Comparison of ENCODE assay signal across 8 cellular contexts in genomic region chr1:113978863-113979702, GRCh38. TPM values are rescaled to one million over a fixed set of nuclear protein-coding genes. Genes with fewer than 3 reads are reported as not detected.
A peak's percentile ranks its signal among the peaks of the same experiment; 100 is the strongest.
DNase-seq lines count a peak whose midpoint lies in the region; ATAC-seq, FAIRE-seq and TF ChIP-seq lines count a peak whose summit lies in the region.

Gene OLFML3, plus strand, starts transcription at chr1:113979474. Its CDS starts 43 bp downstream, at chr1:113979517.

- H3K4me2 ChIP-seq in HCT116 (ENCODE audit: low read length) (peak within 1 kb of the TSS; percentile 51), endothelial cell of umbilical vein (ENCODE audit: insufficient read depth, low read length) (peak within 1 kb of the TSS; percentile 48), mesendoderm (ENCODE audit: low read length) (peak within 1 kb of the TSS; percentile 31)

- DNase-seq in CMK (ENCODE audit: low read depth) (peak; percentile 60), HCT116 (ENCODE audit: low read depth, low spot score) (peak; percentile 66), NCI-H226 (peak; percentile 80), endothelial cell of umbilical vein (ENCODE audit: low read depth, low spot score) (peak; percentile 86), mesendoderm (peak; percentile 97)
- peak; percentile 61 for DNase-seq in activated CD4-positive, alpha-beta T cell treated with anti-CD3 and anti-CD28 coated beads, Interleukin-2, amount 10 ng/mL, durations not matched to agents 7 days and 5 days
- DNase-seq in stimulated activated CD8-positive, alpha-beta memory T cell treated with anti-CD3 and anti-CD28 coated beads, Interleukin-15, amount 100 ng/mL, for 48 hours (ENCODE audit: low read depth in 2 of 2) = peak; percentile 12 to 15

- no peak within 1 kb of the TSS for H3K4me3 ChIP-seq in HCT116 (replicated peaks in 1 of 2; ENCODE audit: low read depth in 1 of 2, low read length in 2 of 2)
- no peak within 1 kb of the TSS for H3K4me3 ChIP-seq in endothelial cell of umbilical vein (replicated peaks in 1 of 3; ENCODE audit: insufficient read depth in 1 of 3, low read depth in 1 of 3, low read length in 3 of 3)
- H3K4me3 ChIP-seq in mesendoderm (ENCODE audit: low read length) = no peak within 1 kb of the TSS

- no peaks in the 10 kb centered on the region for H3K79me2 ChIP-seq in HCT116 (ENCODE audit: insufficient read depth, low read length)
- no peaks in the 10 kb centered on the region for H3K79me2 ChIP-seq in endothelial cell of umbilical vein (ENCODE audit: control insufficient read depth, insufficient read depth, low read length)
- H3K79me2 ChIP-seq in mesendoderm (ENCODE audit: control insufficient read depth, insufficient read depth, low read length) = no peaks in the 10 kb centered on the region

- peak within 1 kb of the TSS; percentile 74 for H3K56ac ChIP-seq in mesendoderm (ENCODE audit: low read length)

- H4K20me1 ChIP-seq in HCT116 (ENCODE audit: insufficient read depth) = no peaks in the 10 kb centered on the region
- no peaks in the 10 kb centered on the region for H4K20me1 ChIP-seq in endothelial cell of umbilical vein (replicated peaks; ENCODE audit: control insufficient read depth, extremely low read depth, insufficient read depth, low read length)

- H3K9me3 ChIP-seq in HCT116 (ENCODE audit: control insufficient read depth in 1 of 2, insufficient read depth in 1 of 2, low read depth in 1 of 2, low read length in 2 of 2) = no peaks in the 10 kb centered on the region
- H3K9me3 ChIP-seq in endothelial cell of umbilical vein (replicated peaks; ENCODE audit: control insufficient read depth, insufficient read depth, low read length) = no peaks in the 10 kb centered on the region

- H2BK15ac ChIP-seq in mesendoderm (replicated peaks; ENCODE audit: low read depth) = no peak within 1 kb of the TSS

- dilution Hi-C loops in endothelial cell of umbilical vein (cut with MboI; ENCODE audit: extremely low pct_ligation_motif_present, low sequenced_read_pairs) = no loop called here

- H3K36me3 ChIP-seq in HCT116 (ENCODE audit: control insufficient read depth in 1 of 2, insufficient read depth in 2 of 2, low read length in 2 of 2) = 0 out of 4 replicates have a peak, but pooled peaks cover 0 to 3% of the 10 kb centered on the region in 2 experiments
- H3K36me3 ChIP-seq in endothelial cell of umbilical vein (ENCODE audit: control insufficient read depth in 2 of 2, extremely low read depth in 1 of 2, insufficient read depth in 2 of 2, low read length in 2 of 2) = peaks cover 0 to 5% of the 10 kb centered on the region in 2 experiments
- no peaks in the 10 kb centered on the region for H3K36me3 ChIP-seq in mesendoderm (ENCODE audit: control insufficient read depth, insufficient read depth, low read length)

- no peak within 1 kb of the TSS for H4K8ac ChIP-seq in mesendoderm (ENCODE audit: low read depth, low read length)

- no peaks in the 10 kb centered on the region for H3K9me1 ChIP-seq in endothelial cell of umbilical vein (replicated peaks; ENCODE audit: control insufficient read depth, extremely low read depth, insufficient read depth, low read length)

- H3K9me3 Mint-ChIP-seq in activated CD4-positive, alpha-beta T cell treated with anti-CD3 and anti-CD28 coated beads, Interleukin-2, amount 10 ng/mL, durations not matched to agents 7 days and 5 days = no peaks in the 10 kb centered on the region

- H3K4me1 ChIP-seq in HCT116 (ENCODE audit: control insufficient read depth in 1 of 2, insufficient read depth in 2 of 2, low read length in 2 of 2) = peaks cover 5 to 10% of the 10 kb centered on the region in 2 experiments; a peak in 3 of 4 replicates
- H3K4me1 ChIP-seq in endothelial cell of umbilical vein (ENCODE audit: control insufficient read depth, extremely low read depth, insufficient read depth, low read length) = peaks cover 46% of the 10 kb centered on the region
- H3K4me1 ChIP-seq in mesendoderm (ENCODE audit: control insufficient read depth, low read depth, low read length) = peaks cover 5% of the 10 kb centered on the region

- no peak within 1 kb of the TSS for H3K4me3 Mint-ChIP-seq in activated CD4-positive, alpha-beta T cell treated with anti-CD3 and anti-CD28 coated beads, Interleukin-2, amount 10 ng/mL, durations not matched to agents 7 days and 5 days

- CTCF ChIA-PET in HCT116 (lab: Charles Lee) (interaction anchor here (0.7 to 6.3 kb wide), 24 partner anchors 10 to 1264 kb away, joined by 3 to 87 read pairs (median 3); partner anchors contain the start of genes DENND2C and PPM1J), endothelial cell of umbilical vein (lab: Charles Lee) (interaction anchor here (0.7 to 7.1 kb wide), 45 partner anchors 11 to 1134 kb away, joined by 3 to 271 read pairs (median 4); partner anchors contain the start of genes DENND2C, HIPK1 and NRAS)
- CTCF ChIA-PET in activated CD4-positive, alpha-beta T cell treated with anti-CD3 and anti-CD28 coated beads, Interleukin-2, amount 10 ng/mL, durations not matched to agents 7 days and 5 days (lab: Charles Lee) = interaction anchor here (0.9 to 2.9 kb wide), 2 partner anchors 33 to 304 kb away, joined by 3 to 18 read pairs; no protein-coding TSS in a partner anchor

- BruUV-seq in HCT116 (replicated peaks; lab: Mats Ljungman, UMichigan) (no TSS peak), endothelial cell of umbilical vein (replicated peaks; lab: Mats Ljungman, UMichigan) (no TSS peak)

- H3K36me3 Mint-ChIP-seq in activated CD4-positive, alpha-beta T cell treated with anti-CD3 and anti-CD28 coated beads, Interleukin-2, amount 10 ng/mL, durations not matched to agents 7 days and 5 days (ENCODE audit: low read depth) = peaks cover 13% of the 10 kb centered on the region

- no peak within 1 kb of the TSS for H4K5ac ChIP-seq in mesendoderm (ENCODE audit: low read length)

- ATAC-seq in HCT116 (peak; percentile 88), HG02678 (IDR thresholded peaks at IDR 0.05; ENCODE audit: unreplicated experiment) (no peak)

- WGBS in mesendoderm (ENCODE audit: extremely low coverage, insufficient coverage, low lambda C conversion rate) = no CpG with 5 or more reads among the region's 13 CpGs

- H3K27me3 Mint-ChIP-seq in activated CD4-positive, alpha-beta T cell treated with anti-CD3 and anti-CD28 coated beads, Interleukin-2, amount 10 ng/mL, durations not matched to agents 7 days and 5 days = no peaks in the 10 kb centered on the region

- no peaks in the 10 kb centered on the region for H3K9me2 ChIP-seq in HCT116 (ENCODE audit: insufficient read depth)

- H2AK5ac ChIP-seq in mesendoderm (ENCODE audit: low read length) = no peak within 1 kb of the TSS

- no peak within 1 kb of the TSS for H3K27ac ChIP-seq in HCT116 (ENCODE audit: low read depth, low read length)
- peak within 1 kb of the TSS; percentile 44 for H3K27ac ChIP-seq in endothelial cell of umbilical vein (ENCODE audit: insufficient read depth, low read depth, low read length)
- peak within 1 kb of the TSS; percentile 79 for H3K27ac ChIP-seq in mesendoderm (ENCODE audit: low read depth, low read length)

- peak within 1 kb of the TSS; percentile 46 for H3K18ac ChIP-seq in mesendoderm (ENCODE audit: low read length)

- H3K23ac ChIP-seq in mesendoderm (ENCODE audit: low read length) = no peak within 1 kb of the TSS

- TF ChIP-seq CTCF in HCT116 (IDR thresholded peaks at IDR 0.05 in 2 of 3, conservative IDR thresholded peaks at IDR 0.05 in 1 of 3; ENCODE audit: borderline replicate concordance in 1 of 3, insufficient read depth in 1 of 3, low read depth in 2 of 3, low read length in 2 of 3) (peak; percentile 61 to 72 (median 70); a peak in 5 of 6 replicates), endothelial cell of umbilical vein (IDR thresholded peaks at IDR 0.05; ENCODE audit: extremely low read depth in 1 of 2, insufficient read depth in 1 of 2, low read depth in 1 of 2, low read length in 2 of 2) (peak; percentile 60 to 64)

- FAIRE-seq in endothelial cell of umbilical vein (lab: Jason Lieb, UNC) = peak; percentile 90

- H2BK5ac ChIP-seq in mesendoderm (ENCODE audit: low read length) = peak within 1 kb of the TSS; percentile 14

- intact Hi-C loops in HCT116 (cut with micrococcal nuclease) (loop anchor here (1.0 to 10.0 kb wide), 8 partner anchors 238 to 1136 kb away; no protein-coding TSS in a partner anchor), endothelial cell of umbilical vein (cut with micrococcal nuclease) (loop anchor here (1.0 to 10.0 kb wide), 11 partner anchors 74 to 1262 kb away; partner anchors contain the start of genes AP4B1, BCAS2, DCLRE1B and DENND2C)

- H3K27me3 ChIP-seq in HCT116 (ENCODE audit: insufficient read depth, low read length) (no peaks in the 10 kb centered on the region), endothelial cell of umbilical vein (ENCODE audit: control insufficient read depth in 2 of 2, insufficient read depth in 2 of 2, low read length in 2 of 2) (no peaks in the 10 kb centered on the region), mesendoderm (ENCODE audit: insufficient read depth, low read length, poor library complexity) (no peaks in the 10 kb centered on the region)

- TF ChIP-seq POLR2A in HCT116 (IDR thresholded peaks at IDR 0.05; ENCODE audit: borderline replicate concordance, extremely low read depth, insufficient read depth, insufficient read length) (no peak), endothelial cell of umbilical vein (IDR thresholded peaks at IDR 0.05; ENCODE audit: low read depth, low read length) (no peak)

- H3K4ac ChIP-seq in mesendoderm (ENCODE audit: low read depth, low read length) = peak within 1 kb of the TSS; percentile 18

- peak; percentile 83 for TF ChIP-seq RAD21 in HCT116 (IDR thresholded peaks at IDR 0.05; ENCODE audit: low read depth)

- H3K9ac ChIP-seq in HCT116 (ENCODE audit: low read length) (no peak within 1 kb of the TSS), endothelial cell of umbilical vein (replicated peaks; ENCODE audit: extremely low read depth, insufficient read depth, low read length) (peak within 1 kb of the TSS; percentile 25), mesendoderm (ENCODE audit: low read length) (peak within 1 kb of the TSS; percentile 68)

- RAD21 ChIA-PET in HCT116 (lab: Charles Lee; ENCODE audit: low non-redundant PET in 1 of 2, low total read pairs in 2 of 2, uncharacterized antibody in 2 of 2, unreplicated experiment in 2 of 2) = interaction anchor here in 1 of 2 experiments (0.7 to 2.1 kb wide), 2 partner anchors 152 to 304 kb away, joined by 3 to 7 read pairs; no protein-coding TSS in a partner anchor

- no peak within 1 kb of the TSS for H2AFZ ChIP-seq in HCT116 (ENCODE audit: low read depth, low read length, poor library complexity, severe bottlenecking)
- H2AFZ ChIP-seq in endothelial cell of umbilical vein (ENCODE audit: low read depth, low read length) = no peak within 1 kb of the TSS

- peak within 1 kb of the TSS; percentile 12 for H3K27ac Mint-ChIP-seq in activated CD4-positive, alpha-beta T cell treated with anti-CD3 and anti-CD28 coated beads, Interleukin-2, amount 10 ng/mL, durations not matched to agents 7 days and 5 days

- no peak within 1 kb of the TSS for H2BK120ac ChIP-seq in mesendoderm (ENCODE audit: low read depth, low read length)

- POLR2A ChIA-PET in HCT116 (lab: Charles Lee) (no interaction called here), endothelial cell of umbilical vein (lab: Charles Lee) (interaction anchor here (1.4 kb wide), 1 partner anchor 19 kb away, joined by 4 read pairs; no protein-coding TSS in a partner anchor)
- POLR2A ChIA-PET in activated CD4-positive, alpha-beta T cell treated with anti-CD3 and anti-CD28 coated beads, Interleukin-2, amount 10 ng/mL, durations not matched to agents 7 days and 5 days (lab: Charles Lee) = no interaction called here

- peaks cover 3% of the 10 kb centered on the region for H3K79me1 ChIP-seq in mesendoderm (ENCODE audit: low read length)

- peaks cover 44% of the 10 kb centered on the region for H3K4me1 Mint-ChIP-seq in activated CD4-positive, alpha-beta T cell treated with anti-CD3 and anti-CD28 coated beads, Interleukin-2, amount 10 ng/mL, durations not matched to agents 7 days and 5 days

RNA-seq across cellular contexts. Expression of gene OLFML3, which starts in this region (rescaled TPM):
- 0.25 TPM for total RNA-seq in HCT116 (2021; ENCODE audit: unreplicated experiment)
- polyA plus RNA-seq in HCT116 (2012) = 0.04 and 0.08 TPM in 2 replicates
- total RNA-seq in activated CD4-positive, alpha-beta T cell treated with anti-CD3 and anti-CD28 coated beads, Interleukin-2, amount 10 ng/mL, durations not matched to agents 7 days and 5 days = under 1 TPM; 0.71 to 0.94 TPM
- total RNA-seq in endothelial cell of umbilical vein = 1.7 and 3.4 TPM in 2 replicates
- 3.9 TPM in 2 replicates for polyA plus RNA-seq in endothelial cell of umbilical vein
- polyA plus RNA-seq in endothelial cell of umbilical vein (2011; cell fraction: cytosol; rRNA removed) = 2.1 TPM in 2 replicates
- 1.5 and 1.7 TPM in 2 replicates for polyA plus RNA-seq in endothelial cell of umbilical vein (2011; cell fraction: nucleus; rRNA removed)
- polyA plus RNA-seq in endothelial cell of umbilical vein (2012) = 1.9 and 2.1 TPM in 2 replicates
- polyA minus RNA-seq in endothelial cell of umbilical vein = 1.00 and 2.9 TPM in 2 replicates
- not detected for polyA minus RNA-seq in endothelial cell of umbilical vein (2011; cell fraction: cytosol; rRNA and poly(A)+ RNA removed)
- 1.4 and 2.2 TPM in 2 replicates for polyA minus RNA-seq in endothelial cell of umbilical vein (2011; cell fraction: nucleus; rRNA and poly(A)+ RNA removed)
- polyA plus RNA-seq in mesendoderm (2013, experiment 1 of 2) = 57.4 TPM
- polyA plus RNA-seq in mesendoderm (2013, experiment 2 of 2) = 60.0 TPM

Comparison
In these comparisons a context has a peak if more than half of its experiments do, and no peak if none do; other contexts are left out.
1. Peak in DNase-seq, ATAC-seq and H3K4me2 ChIP-seq in HCT116; RNA of the gene not detected or under 1 TPM.
2. Peak in DNase-seq in activated CD4-positive, alpha-beta T cell treated with anti-CD3 and anti-CD28 coated beads, Interleukin-2, amount 10 ng/mL, durations not matched to agents 7 days and 5 days; RNA of the gene not detected or under 1 TPM.
3. DNase-seq: peak in every context shown above with its lines; median percentile 97 in mesendoderm; 86 in endothelial cell of umbilical vein; 80 in NCI-H226; 66 in HCT116; 61 in activated CD4-positive, alpha-beta T cell treated with anti-CD3 and anti-CD28 coated beads, Interleukin-2, amount 10 ng/mL, durations not matched to agents 7 days and 5 days; 60 in CMK; 14 in stimulated activated CD8-positive, alpha-beta memory T cell treated with anti-CD3 and anti-CD28 coated beads, Interleukin-15, amount 100 ng/mL, for 48 hours.